In genomic region chr9:86907346-86907745, GRCh38 we compare ENCODE assay signal across 1 cellular context.
TF ChIP-seq lines count a peak whose summit lies in the region.

No MANE protein-coding gene starts in this region.

TF ChIP-seq in HepG2, 621 proteins besides CTCF, POLR2A, EP300 and RAD21 (continued from another document):
- TF ChIP-seq ARID4A (CRISPR knock-in tag; IDR thresholded peaks at IDR 0.05; ENCODE audit: borderline replicate concordance) (no peak), ZNF34 (CRISPR knock-in tag; IDR thresholded peaks at IDR 0.05; ENCODE audit: borderline replicate concordance) (no peak), BRF2 (CRISPR knock-in tag; IDR thresholded peaks at IDR 0.05) (no peak), ZNF549 (CRISPR knock-in tag; IDR thresholded peaks at IDR 0.05) (no peak), PATZ1 (CRISPR knock-in tag; IDR thresholded peaks at IDR 0.05) (no peak), ZNF800 (CRISPR knock-in tag; IDR thresholded peaks at IDR 0.05) (no peak), ZNF142 (CRISPR knock-in tag; IDR thresholded peaks at IDR 0.05) (no peak), RFXAP (CRISPR knock-in tag; IDR thresholded peaks at IDR 0.05; ENCODE audit: borderline replicate concordance) (no peak), ZNF678 (CRISPR knock-in tag; IDR thresholded peaks at IDR 0.05) (no peak), ZBTB33 (CRISPR knock-in tag; IDR thresholded peaks at IDR 0.05) (no peak), MBD4 (IDR thresholded peaks at IDR 0.05; ENCODE audit: borderline replicate concordance, low read length) (no peak), FOSL2 (CRISPR knock-in tag; IDR thresholded peaks at IDR 0.05) (no peak), ZNF18 (CRISPR knock-in tag; IDR thresholded peaks at IDR 0.05; ENCODE audit: insufficient replicate concordance) (no peak)
